27 cellular contexts compared by ENCODE assay signal in the genomic region with DNA sequence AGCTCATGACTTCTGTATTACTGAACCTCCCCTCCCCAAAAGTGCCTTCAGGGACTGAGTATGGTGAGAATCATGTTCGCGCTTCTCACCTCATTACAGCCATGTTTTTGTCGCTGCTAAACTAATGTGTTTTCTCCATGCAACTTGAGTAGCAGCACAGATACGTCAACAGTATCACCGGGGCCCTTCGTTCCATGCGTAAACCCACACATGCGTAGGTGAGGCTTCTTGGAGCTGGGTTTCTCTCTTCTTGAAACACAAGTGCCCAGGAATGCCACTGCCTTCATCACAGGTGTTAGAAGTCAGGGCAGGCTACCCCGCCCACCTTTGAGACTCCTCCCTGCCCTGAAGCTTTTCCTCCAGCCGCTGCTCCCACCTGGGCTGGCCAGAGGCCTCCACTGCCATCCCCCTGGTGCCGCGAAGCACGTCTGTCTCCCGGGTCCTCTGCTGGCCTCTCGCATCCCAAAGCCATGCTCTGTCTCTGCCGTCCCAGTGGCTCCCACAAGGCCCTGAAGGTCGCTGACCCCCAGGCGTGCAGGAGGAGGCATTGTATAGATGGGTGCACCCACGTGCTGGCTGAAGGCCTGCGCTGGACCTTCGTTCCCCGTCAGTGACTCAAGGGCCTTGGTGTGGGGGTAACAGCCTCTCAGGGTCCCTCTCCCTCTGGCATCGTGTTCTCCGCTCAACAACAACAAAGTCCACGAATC.
"Had no signal": no experiment of that assay in that cellular context is flagged by ENCODE, and none has a peak within 500 bp of the region (broad histone marks: within the 10 kb centered on the region; RNA-seq: fewer than 3 reads in every experiment).

No MANE protein-coding gene starts in this region.

- H3K27ac ChIP-seq: cardiac muscle cell, colonic mucosa, esophagus squamous epithelium, heart right ventricle, left lung, neural progenitor cell, pancreas, skin epidermis, tibial nerve, upper lobe of left lung had no signal

- H3K9ac ChIP-seq: neural progenitor cell had no signal

- H2AFZ ChIP-seq: neural progenitor cell had no signal

- H3K9me3 ChIP-seq: colonic mucosa, esophagus squamous epithelium, heart right ventricle, left lung, pancreas, tibial nerve, upper lobe of left lung had no signal

- H3K4me2 ChIP-seq: neural progenitor cell had no signal

- H3K36me3 Mint-ChIP-seq: natural killer cell had no signal

- H3K4me1 ChIP-seq: colonic mucosa, esophagus squamous epithelium, left lung, neural progenitor cell, pancreas had no signal

- H3K4me3 ChIP-seq: cardiac muscle cell, colonic mucosa, esophagus squamous epithelium, heart right ventricle, left lung, neural progenitor cell, pancreas, skin epidermis, tibial nerve, upper lobe of left lung had no signal

- H3K4me1 Mint-ChIP-seq: central memory CD8-positive, alpha-beta T cell; natural killer cell had no signal

- H3K27me3 Mint-ChIP-seq: central memory CD8-positive, alpha-beta T cell; dendritic cell treated with granulocyte-macrophage colony-stimulating factor and Interleukin-4, amounts not matched to agents 40 ng/mL and 50 ng/mL, for 4 days; progenitor cell of endocrine pancreas; stimulated activated naive B cell treated with anti-CD40 and anti-IgM and Interleukin-4, amounts not matched to agents 10 μg/mL and 1 μg/mL and 100 μg/mL, for 72 hours; stimulated activated naive CD8-positive, alpha-beta T cell treated with anti-CD3 and anti-CD28 coated beads, Interleukin-15, Interleukin-2, amounts not matched to agents 100 ng/mL and 50 ng/mL, for 24 hours had no signal

- FAIRE-seq: islet of Langerhans, pancreas, urothelium cell line had no signal

- H3K27ac Mint-ChIP-seq: dendritic cell treated with granulocyte-macrophage colony-stimulating factor and Interleukin-4, amounts not matched to agents 40 ng/mL and 50 ng/mL, for 4 days; natural killer cell; progenitor cell of endocrine pancreas; stimulated activated naive B cell treated with anti-CD40 and anti-IgM and Interleukin-4, amounts not matched to agents 10 μg/mL and 1 μg/mL and 100 μg/mL, for 72 hours; stimulated activated naive CD8-positive, alpha-beta T cell treated with anti-CD3 and anti-CD28 coated beads, Interleukin-15, Interleukin-2, amounts not matched to agents 100 ng/mL and 50 ng/mL, for 24 hours had no signal

- H3K9me3 Mint-ChIP-seq: central memory CD8-positive, alpha-beta T cell; dendritic cell treated with granulocyte-macrophage colony-stimulating factor and Interleukin-4, amounts not matched to agents 40 ng/mL and 50 ng/mL, for 4 days; natural killer cell; stimulated activated naive B cell treated with anti-CD40 and anti-IgM and Interleukin-4, amounts not matched to agents 10 μg/mL and 1 μg/mL and 100 μg/mL, for 72 hours; stimulated activated naive CD8-positive, alpha-beta T cell treated with anti-CD3 and anti-CD28 coated beads, Interleukin-15, Interleukin-2, amounts not matched to agents 100 ng/mL and 50 ng/mL, for 24 hours had no signal

- DNase-seq: colonic mucosa; effector CD8-positive, alpha-beta T cell; erythroblast; esophagus squamous epithelium; foreskin melanocyte; glutamatergic neuron; heart right ventricle; hippocampal formation; left cardiac atrium; left lung; natural killer cell; nucleus accumbens; stimulated activated CD4-positive, alpha-beta T cell treated with anti-CD3 and anti-CD28 coated beads, Interleukin-15, amount 100 ng/mL, for 24 hours; stimulated activated CD4-positive, alpha-beta T cell treated with anti-CD3 and anti-CD28 coated beads, Interleukin-2, amount 100 ng/mL, for 48 hours; stimulated activated naive B cell treated with anti-CD40 and anti-IgM and Interleukin-4, amounts not matched to agents 10 μg/mL and 1 μg/mL and 100 μg/mL, for 72 hours; upper lobe of left lung had no signal

- ATAC-seq: heart right ventricle; left cardiac atrium; left lung; natural killer cell; pancreas; stimulated activated naive B cell treated with anti-CD40 and anti-IgM and Interleukin-4, amounts not matched to agents 10 μg/mL and 1 μg/mL and 100 μg/mL, for 72 hours had no signal

- H3K36me3 ChIP-seq: colonic mucosa, neural progenitor cell had no signal

- H3K4me3 Mint-ChIP-seq: central memory CD8-positive, alpha-beta T cell; dendritic cell treated with granulocyte-macrophage colony-stimulating factor and Interleukin-4, amounts not matched to agents 40 ng/mL and 50 ng/mL, for 4 days; natural killer cell; neural progenitor cell; stimulated activated naive B cell treated with anti-CD40 and anti-IgM and Interleukin-4, amounts not matched to agents 10 μg/mL and 1 μg/mL and 100 μg/mL, for 72 hours; stimulated activated naive CD8-positive, alpha-beta T cell treated with anti-CD3 and anti-CD28 coated beads, Interleukin-15, Interleukin-2, amounts not matched to agents 100 ng/mL and 50 ng/mL, for 24 hours had no signal

- H3K27me3 ChIP-seq: cardiac muscle cell, colonic mucosa, esophagus squamous epithelium, heart right ventricle, left lung, neural progenitor cell, pancreas, tibial nerve, upper lobe of left lung had no signal
